17 cellular contexts compared by ENCODE assay signal in genomic region chr20:35253010-35253409, GRCh38. TPM values are rescaled to one million over a fixed set of nuclear protein-coding genes. Genes with fewer than 3 reads are reported as not detected.
"Had no signal": no experiment of that assay in that cellular context is flagged by ENCODE, and none has a peak within 500 bp of the region (broad histone marks: within the 10 kb centered on the region; RNA-seq: fewer than 3 reads in every experiment).

No MANE protein-coding gene starts in this region.

- H3K9me3 Mint-ChIP-seq: memory B cell had no signal

- H3K27me3 ChIP-seq: gastrocnemius medialis, heart right ventricle, stomach had no signal

- H3K4me3 Mint-ChIP-seq: memory B cell had no signal

- H3K27me3 Mint-ChIP-seq: memory B cell had no signal

- DNase-seq: activated CD8-positive, alpha-beta memory T cell treated with anti-CD3 and anti-CD28 coated beads for 24 hours; caudate nucleus; cortex of kidney; effector CD8-positive, alpha-beta T cell; gastrocnemius medialis; heart right ventricle; left ventricle myocardium inferior; stimulated activated CD4-positive, alpha-beta T cell treated with anti-CD3 and anti-CD28 coated beads, Interleukin-2, amount 100 ng/mL, for 48 hours; stomach had no signal

- H3K4me3 ChIP-seq: gastrocnemius medialis, heart right ventricle, left ventricle myocardium inferior, stomach had no signal

- H3K9me3 ChIP-seq: gastrocnemius medialis, heart right ventricle, left ventricle myocardium inferior, stomach had no signal

- H3K4me1 ChIP-seq: gastrocnemius medialis had no signal

- H3K36me3 ChIP-seq: gastrocnemius medialis, left ventricle myocardium inferior had no signal

- H3K27ac ChIP-seq: epithelial cell of prostate, gastrocnemius medialis, left ventricle myocardium inferior had no signal

- ATAC-seq: activated CD4-positive, CD25-positive, alpha-beta regulatory T cell treated with anti-CD3 and anti-CD28 coated beads, Interleukin-2, amount 50 U/mL, for 24 hours; gastrocnemius medialis; heart right ventricle; SK-N-SH treated with all-trans-retinoic acid at 6 μM for 48 hours had no signal

RNA-seq across cellular contexts. Expression of gene MMP24, which starts 26.5 kb away (rescaled TPM):
- total RNA-seq: T-helper 2 cell treated with Interferon-gamma antibody and Interleukin-4, amounts not matched to agents 100 ng/mL and 5 ng/mL, for 36 hours had no signal
- polyA plus RNA-seq: keratinocyte had no signal

RNA-seq across cellular contexts. Expression of gene FAM83C, which starts 39.2 kb away (rescaled TPM):
- total RNA-seq: gastrocnemius medialis; heart right ventricle; left ventricle myocardium inferior; osteoblast; stomach; T-helper 2 cell treated with Interferon-gamma antibody and Interleukin-4, amounts not matched to agents 100 ng/mL and 5 ng/mL, for 36 hours had no signal
- polyA plus RNA-seq: neural cell had no signal
